8 cellular contexts compared by ENCODE assay signal in genomic region chr4:185395956-185396723, GRCh38. TPM values are rescaled to one million over a fixed set of nuclear protein-coding genes. Genes with fewer than 3 reads are reported as not detected.
DNase-seq lines count a peak whose midpoint lies in the region; ATAC-seq and TF ChIP-seq lines count a peak whose summit lies in the region.

No MANE protein-coding gene starts in this region.

- H4K20me1 ChIP-seq in BLaER1 = peaks cover 5% of the 10 kb centered on the region; the same call in 1 of the 2 replicates

- no peaks in the 10 kb centered on the region for H3K9me3 ChIP-seq in BLaER1

- peaks cover 31% of the 10 kb centered on the region for H3K36me3 Mint-ChIP-seq in activated CD4-positive, alpha-beta T cell treated with anti-CD3 and anti-CD28 coated beads, Interleukin-2, amount 10 ng/mL, durations not matched to agents 24 days and 14 days (ENCODE audit: low read depth)

- H3K27ac ChIP-seq in BLaER1 (peak overlapping the region; percentile 88), coronary artery (peak overlapping the region; percentile 100)

- intact Hi-C loops in activated CD4-positive, alpha-beta T cell treated with anti-CD3 and anti-CD28 coated beads, Interleukin-2, amount 10 ng/mL, durations not matched to agents 24 days and 14 days (cut with micrococcal nuclease) = loop anchor here (1.0 to 10.0 kb wide), 9 partner anchors 29 to 1161 kb away; partner anchors contain the start of genes ACSL1, CCDC110, SLC25A4 and SNX25

- H3K27me3 Mint-ChIP-seq in activated CD4-positive, alpha-beta T cell treated with anti-CD3 and anti-CD28 coated beads, Interleukin-2, amount 10 ng/mL, durations not matched to agents 24 days and 14 days = no peaks in the 10 kb centered on the region

- peaks cover 72% of the 10 kb centered on the region for H3K4me1 ChIP-seq in BLaER1

- H3K27ac Mint-ChIP-seq in activated CD4-positive, alpha-beta T cell treated with anti-CD3 and anti-CD28 coated beads, Interleukin-2, amount 10 ng/mL, durations not matched to agents 24 days and 14 days = peak overlapping the region; percentile 96

- H3K4me3 ChIP-seq in BLaER1 (peak overlapping the region; percentile 93), coronary artery (peak overlapping the region; percentile 94)

- H3K9ac ChIP-seq in BLaER1 = peak overlapping the region; percentile 84

- peak; percentile 61 for DNase-seq in NCI-H524 treated with DMSO at 0.1 percent for 48 hours (lab: John Stamatoyannopoulos, UW)
- DNase-seq in activated CD4-positive, alpha-beta T cell treated with anti-CD3 and anti-CD28 coated beads, Interleukin-2, amount 10 ng/mL, durations not matched to agents 24 days and 14 days = peak; percentile 100
- DNase-seq in coronary artery (ENCODE audit: low spot score) = peak; percentile 98
- DNase-seq in left lobe of liver (ENCODE audit: low spot score) = peak; percentile 99
- peak; percentile 96 for DNase-seq in stimulated activated CD4-positive, alpha-beta T cell treated with anti-CD3 and anti-CD28 coated beads, Interleukin-2, amount 100 ng/mL, for 24 hours

- no peaks in the 10 kb centered on the region for H3K9me3 Mint-ChIP-seq in activated CD4-positive, alpha-beta T cell treated with anti-CD3 and anti-CD28 coated beads, Interleukin-2, amount 10 ng/mL, durations not matched to agents 24 days and 14 days

- H3K4me1 Mint-ChIP-seq in activated CD4-positive, alpha-beta T cell treated with anti-CD3 and anti-CD28 coated beads, Interleukin-2, amount 10 ng/mL, durations not matched to agents 24 days and 14 days = peaks cover 48% of the 10 kb centered on the region

- H3K4me2 ChIP-seq in BLaER1 = peak overlapping the region; percentile 90

- TF ChIP-seq CTCF in coronary artery (IDR thresholded peaks at IDR 0.05) = no peak

- peak; percentile 93 for ATAC-seq in GM19324 (IDR thresholded peaks at IDR 0.05; ENCODE audit: low FRiP score, unreplicated experiment)
- peak; percentile 73 for ATAC-seq in HG03460 (IDR thresholded peaks at IDR 0.05; ENCODE audit: unreplicated experiment)
- ATAC-seq in left lobe of liver = peak; percentile 86

- no peaks in the 10 kb centered on the region for H3K27me3 ChIP-seq in BLaER1

- peak overlapping the region; percentile 87 for H3K4me3 Mint-ChIP-seq in activated CD4-positive, alpha-beta T cell treated with anti-CD3 and anti-CD28 coated beads, Interleukin-2, amount 10 ng/mL, durations not matched to agents 24 days and 14 days

- H3K36me3 ChIP-seq in BLaER1 = peaks cover 18% of the 10 kb centered on the region

RNA-seq across cellular contexts. Expression of gene LRP2BP, which starts 0.4 kb away (rescaled TPM):
- total RNA-seq in activated CD4-positive, alpha-beta T cell treated with anti-CD3 and anti-CD28 coated beads, Interleukin-2, amount 10 ng/mL, durations not matched to agents 24 days and 14 days = 0.43 and 0.65 TPM in 2 replicates
- total RNA-seq in left lobe of liver = 0.23 TPM

RNA-seq across cellular contexts. Expression of gene ANKRD37, which starts 0.5 kb away (rescaled TPM):
- total RNA-seq in activated CD4-positive, alpha-beta T cell treated with anti-CD3 and anti-CD28 coated beads, Interleukin-2, amount 10 ng/mL, durations not matched to agents 24 days and 14 days = 16.3 and 17.2 TPM in 2 replicates
- 5.7 TPM for total RNA-seq in left lobe of liver

RNA-seq across cellular contexts. Expression of gene UFSP2, which starts 29.6 kb away (rescaled TPM):
- total RNA-seq in activated CD4-positive, alpha-beta T cell treated with anti-CD3 and anti-CD28 coated beads, Interleukin-2, amount 10 ng/mL, durations not matched to agents 24 days and 14 days = 24.8 and 25.7 TPM in 2 replicates
- 16.9 TPM for total RNA-seq in left lobe of liver

Comparison
In these comparisons a context has a peak if more than half of its experiments do, and no peak if none do; other contexts are left out.
1. Peak in every context shown above with its lines: DNase-seq, ATAC-seq, H3K4me3 ChIP-seq and H3K27ac ChIP-seq.